Comparison of ENCODE assay signal across 9 cellular contexts in genomic region chr3:111073186-111073585, GRCh38. TPM values are rescaled to one million over a fixed set of nuclear protein-coding genes. Genes with fewer than 3 reads are reported as not detected.
A peak's percentile ranks its signal among the peaks of the same experiment; 100 is the strongest.
DNase-seq lines count a peak whose midpoint lies in the region; ATAC-seq and TF ChIP-seq lines count a peak whose summit lies in the region.
"Had no signal": no experiment of that assay in that cellular context is flagged by ENCODE, and none has a peak within 500 bp of the region (broad histone marks: within the 10 kb centered on the region; RNA-seq: fewer than 3 reads in every experiment).

No MANE protein-coding gene starts in this region.

- H3K4me1 ChIP-seq in left lung (peaks cover 5 to 18% of the 10 kb centered on the region in 2 donors), thoracic aorta (ENCODE audit: control insufficient read depth in 1 of 2, low read depth in 2 of 2) (peaks cover 4 to 29% of the 10 kb centered on the region in 2 donors)

- H3K4me3 Mint-ChIP-seq in activated CD4-positive, alpha-beta T cell treated with anti-CD3 and anti-CD28 coated beads, Interleukin-2, amount 10 ng/mL, durations not matched to agents 7 days and 5 days: peak overlapping the region; percentile 83
- peak overlapping the region; percentile 82 for H3K4me3 Mint-ChIP-seq in activated naive CD8-positive, alpha-beta T cell treated with anti-CD3 and anti-CD28 coated beads, Interleukin-2, amount 50 U/mL, for 24 hours

- no peaks in the 10 kb centered on the region for H3K9me3 Mint-ChIP-seq in activated CD4-positive, alpha-beta T cell treated with anti-CD3 and anti-CD28 coated beads, Interleukin-2, amount 10 ng/mL, durations not matched to agents 7 days and 5 days
- no peaks in the 10 kb centered on the region for H3K9me3 Mint-ChIP-seq in activated naive CD8-positive, alpha-beta T cell treated with anti-CD3 and anti-CD28 coated beads, Interleukin-2, amount 50 U/mL, for 24 hours

- H3K27me3 Mint-ChIP-seq in activated CD4-positive, alpha-beta T cell treated with anti-CD3 and anti-CD28 coated beads, Interleukin-2, amount 10 ng/mL, durations not matched to agents 7 days and 5 days: peaks cover 66% of the 10 kb centered on the region
- H3K27me3 Mint-ChIP-seq in activated naive CD8-positive, alpha-beta T cell treated with anti-CD3 and anti-CD28 coated beads, Interleukin-2, amount 50 U/mL, for 24 hours: peaks cover 46% of the 10 kb centered on the region

- H3K36me3 ChIP-seq in left lung: no peaks in the 10 kb centered on the region
- H3K36me3 ChIP-seq in thoracic aorta: no peaks in the 10 kb centered on the region

- H3K4me3 ChIP-seq in left lung (peak overlapping the region; percentile 70 to 84), thoracic aorta (peak overlapping the region; percentile 77)

- H3K27me3 ChIP-seq in left lung: peaks cover 0 to 62% of the 10 kb centered on the region in 2 donors
- H3K27me3 ChIP-seq in thoracic aorta (replicated peaks; ENCODE audit: insufficient read depth): no peaks in the 10 kb centered on the region

- peaks cover 22% of the 10 kb centered on the region for H3K4me1 Mint-ChIP-seq in activated CD4-positive, alpha-beta T cell treated with anti-CD3 and anti-CD28 coated beads, Interleukin-2, amount 10 ng/mL, durations not matched to agents 7 days and 5 days
- H3K4me1 Mint-ChIP-seq in activated naive CD8-positive, alpha-beta T cell treated with anti-CD3 and anti-CD28 coated beads, Interleukin-2, amount 50 U/mL, for 24 hours: peaks cover 30% of the 10 kb centered on the region

- TF ChIP-seq CTCF in left lung (IDR thresholded peaks at IDR 0.05) (no peak), thoracic aorta (IDR thresholded peaks at IDR 0.05) (no peak)

- no peaks in the 10 kb centered on the region for H3K9me3 ChIP-seq in left lung
- H3K9me3 ChIP-seq in thoracic aorta: no peaks in the 10 kb centered on the region

- peaks cover 2% of the 10 kb centered on the region for H3K36me3 Mint-ChIP-seq in activated CD4-positive, alpha-beta T cell treated with anti-CD3 and anti-CD28 coated beads, Interleukin-2, amount 10 ng/mL, durations not matched to agents 7 days and 5 days (ENCODE audit: low read depth)
- no peaks in the 10 kb centered on the region for H3K36me3 Mint-ChIP-seq in activated naive CD8-positive, alpha-beta T cell treated with anti-CD3 and anti-CD28 coated beads, Interleukin-2, amount 50 U/mL, for 24 hours (ENCODE audit: low read depth)

- H3K27ac ChIP-seq in left lung: no peak overlapping the region
- peak overlapping the region in 1 of 2 donors; percentile 94 for H3K27ac ChIP-seq in thoracic aorta

- intact Hi-C loops in left lung (cut with DNase I): no loop called here

- no peak for ATAC-seq in activated naive CD8-positive, alpha-beta T cell treated with anti-CD3 and anti-CD28 coated beads, Interleukin-2, amount 50 U/mL, for 24 hours
- ATAC-seq in left lung (no peak), thoracic aorta (ENCODE audit: insufficient number of reproducible peaks, low FRiP score, low read depth) (no peak), HG02870 (IDR thresholded peaks at IDR 0.05; ENCODE audit: unreplicated experiment) (no peak), GM18520 (IDR thresholded peaks at IDR 0.05; ENCODE audit: unreplicated experiment) (no peak), GM21737 (IDR thresholded peaks at IDR 0.05; ENCODE audit: unreplicated experiment) (no peak)

- CTCF ChIA-PET in activated CD4-positive, alpha-beta T cell treated with anti-CD3 and anti-CD28 coated beads, Interleukin-2, amount 10 ng/mL, durations not matched to agents 7 days and 5 days (lab: Charles Lee): interaction anchor here (0.6 kb wide), 1 partner anchor 595 kb away, joined by 3 read pairs; no protein-coding TSS in a partner anchor

- no peak for DNase-seq in activated CD4-positive, alpha-beta T cell treated with anti-CD3 and anti-CD28 coated beads, Interleukin-2, amount 10 ng/mL, durations not matched to agents 7 days and 5 days
- no peak for DNase-seq in activated CD4-positive, alpha-beta T cell treated with anti-CD3 and anti-CD28 coated beads for 48 hours
- DNase-seq in activated naive CD8-positive, alpha-beta T cell treated with anti-CD3 and anti-CD28 coated beads, Interleukin-2, amount 50 U/mL, for 24 hours: no peak
- DNase-seq in left lung (no peak), thoracic aorta (ENCODE audit: low spot score) (no peak)
- DNase-seq: DMS153 had no signal

- POLR2A ChIA-PET in activated CD4-positive, alpha-beta T cell treated with anti-CD3 and anti-CD28 coated beads, Interleukin-2, amount 10 ng/mL, durations not matched to agents 7 days and 5 days (lab: Charles Lee): no interaction called here

- H3K27ac Mint-ChIP-seq in activated CD4-positive, alpha-beta T cell treated with anti-CD3 and anti-CD28 coated beads, Interleukin-2, amount 10 ng/mL, durations not matched to agents 7 days and 5 days: no peak overlapping the region
- no peak overlapping the region for H3K27ac Mint-ChIP-seq in activated naive CD8-positive, alpha-beta T cell treated with anti-CD3 and anti-CD28 coated beads, Interleukin-2, amount 50 U/mL, for 24 hours

RNA-seq across cellular contexts. Expression of gene NECTIN3, which starts 1.6 kb away (rescaled TPM):
- 1 to 10 TPM; 3.9 to 4.8 TPM for total RNA-seq in activated CD4-positive, alpha-beta T cell treated with anti-CD3 and anti-CD28 coated beads, Interleukin-2, amount 10 ng/mL, durations not matched to agents 7 days and 5 days
- total RNA-seq in left lung (10 to 100 TPM; 24.9 to 26.0 TPM), thoracic aorta (10 to 100 TPM; 37.1 to 42.2 TPM)

Comparison
In these comparisons a context has a peak if more than half of its experiments do, and no peak if none do; other contexts are left out.
1. RNA of gene NECTIN3, which starts 1.6 kb away (total RNA-seq): 37.1 to 42.2 TPM in thoracic aorta and 24.9 to 26.0 TPM in left lung; 3.9 to 4.8 TPM in activated CD4-positive, alpha-beta T cell treated with anti-CD3 and anti-CD28 coated beads, Interleukin-2, amount 10 ng/mL, durations not matched to agents 7 days and 5 days; every median in the first group is over 4 times any median in the second.